ENCODE assay signal across 9 cellular contexts in genomic region chr12:6056406-6057211, GRCh38.
A peak's percentile ranks its signal among the peaks of the same experiment; 100 is the strongest.
DNase-seq lines count a peak whose midpoint lies in the region; ATAC-seq, FAIRE-seq and TF ChIP-seq lines count a peak whose summit lies in the region.
"Had no signal": no experiment of that assay in that cellular context is flagged by ENCODE, and none has a peak within 500 bp of the region (broad histone marks: within the 10 kb centered on the region; RNA-seq: fewer than 3 reads in every experiment).

No MANE protein-coding gene starts in this region.

- H3K4me1 ChIP-seq in pancreas: no peaks in the 10 kb centered on the region

- WGBS in pancreas, 2 donors: 21 to 29% methylated on average over 48 to 58 of the region's 58 CpGs

- intact Hi-C loops in dorsolateral prefrontal cortex (cut with DNase I): no loop called here
- intact Hi-C loops in pancreas (cut with DNase I): loop anchor here in 1 of 3 donors (5.0 kb wide), 1 partner anchor 226 kb away; no protein-coding TSS in a partner anchor

- DNase-seq in G401 (ENCODE audit: low spot score) (peak; percentile 8), NCI-H69 (lab: John Stamatoyannopoulos, UW) (peak; percentile 26), dorsolateral prefrontal cortex (no peak), pancreas (no peak), DMS53 (lab: John Stamatoyannopoulos, UW) (no peak), NCI-H2196 treated with DMSO at 0.1 percent for 48 hours (lab: John Stamatoyannopoulos, UW; ENCODE audit: unreplicated experiment) (no peak)
- DNase-seq: left cardiac atrium had no signal

- peak; percentile 17 to 58 (median 40) for ATAC-seq in pancreas
- no peak for ATAC-seq in GM21723 (IDR thresholded peaks at IDR 0.05; ENCODE audit: unreplicated experiment)
- ATAC-seq in HG03196 (IDR thresholded peaks at IDR 0.05; ENCODE audit: unreplicated experiment): no peak

- H3K27ac ChIP-seq in dorsolateral prefrontal cortex (no peak overlapping the region), pancreas (no peak overlapping the region)

- H3K4me3 ChIP-seq in dorsolateral prefrontal cortex (peak overlapping the region in 19 of 59 donors; percentile 2 to 37 (median 23)), pancreas (peak overlapping the region in 2 of 4 donors; percentile 11 to 26)

- H3K36me3 ChIP-seq in pancreas: no peaks in the 10 kb centered on the region

- TF ChIP-seq CTCF in dorsolateral prefrontal cortex (IDR thresholded peaks at IDR 0.05 in 54 of 56, conservative IDR thresholded peaks at IDR 0.05 in 2 of 56; ENCODE audit: low read depth in 1 of 56, partially characterized antibody in 56 of 56) (peak in 40 of 56 donors; percentile 8 to 56 (median 32)), pancreas (IDR thresholded peaks at IDR 0.05) (no peak)

- in situ Hi-C loops in G401 (cut with HindIII; ENCODE audit: low sequenced_read_pairs): no loop called here

- no peaks in the 10 kb centered on the region for H3K9me3 ChIP-seq in pancreas

- peaks cover 0 to 25% (median 6%) of the 10 kb centered on the region in 45 donors for H3K27me3 ChIP-seq in dorsolateral prefrontal cortex
- no peaks in the 10 kb centered on the region for H3K27me3 ChIP-seq in pancreas

- FAIRE-seq in pancreas (lab: Jason Lieb, UNC): no peak

Comparison
In these comparisons a context has a peak if more than half of its experiments do, and no peak if none do; other contexts are left out.
1. DNase-seq: peak in G401 (single experiment) and NCI-H69 (single experiment); none in dorsolateral prefrontal cortex (0 of 10), pancreas (0 of 6), DMS53 (single experiment) and NCI-H2196 treated with DMSO at 0.1 percent for 48 hours (single experiment).
2. CTCF ChIP-seq: peak in dorsolateral prefrontal cortex (40 of 56); none in pancreas (0 of 4).
3. ATAC-seq: peak in pancreas (4 of 4); none in GM21723 (single experiment) and HG03196 (single experiment).